ENCODE assay signal across 17 cellular contexts in genomic region chr10:101666025-101666424, GRCh38. TPM values are rescaled to one million over a fixed set of nuclear protein-coding genes. Genes with fewer than 3 reads are reported as not detected.
DNase-seq lines count a peak whose midpoint lies in the region; ATAC-seq and TF ChIP-seq lines count a peak whose summit lies in the region.
"Had no signal": no experiment of that assay in that cellular context is flagged by ENCODE, and none has a peak within 500 bp of the region (broad histone marks: within the 10 kb centered on the region; RNA-seq: fewer than 3 reads in every experiment).

No MANE protein-coding gene starts in this region.

- ATAC-seq in activated T-helper 17 cell treated with anti-CD3 and anti-CD28 coated beads, Interleukin-2, amount 50 U/mL, for 72 hours (replicated peaks), result no peak
- ATAC-seq in stimulated activated effector memory CD8-positive, alpha-beta T cell treated with anti-CD3 and anti-CD28 coated beads, Interleukin-12 subunit alpha, Interleukin-12 subunit beta, amount 100 ng/mL, for 72 hours, result no peak
- ATAC-seq: CD8-positive, alpha-beta T cell; GM12878 had no signal

- no peak for TF ChIP-seq CTCF in HEK293 (tag by site-specific recombination; IDR thresholded peaks at IDR 0.05)
- no peak for TF ChIP-seq CTCF in neural progenitor cell (IDR thresholded peaks at IDR 0.05)

- H3K4me3 Mint-ChIP-seq in activated T-helper 17 cell treated with anti-CD3 and anti-CD28 coated beads, Interleukin-2, amount 50 U/mL, for 72 hours, result no peak overlapping the region
- H3K4me3 Mint-ChIP-seq in neural progenitor cell, result no peak overlapping the region
- H3K4me3 Mint-ChIP-seq in stimulated activated effector memory CD8-positive, alpha-beta T cell treated with anti-CD3 and anti-CD28 coated beads, Interleukin-12 subunit alpha, Interleukin-12 subunit beta, amount 100 ng/mL, for 72 hours, result no peak overlapping the region
- H3K4me3 Mint-ChIP-seq: B cell; CD8-positive, alpha-beta T cell; H9 had no signal

- H3K9me3 ChIP-seq in HEK293 (ENCODE audit: control insufficient read depth, insufficient read depth, low read depth, low read length) (no peaks in the 10 kb centered on the region), neural progenitor cell (ENCODE audit: low read depth) (no peaks in the 10 kb centered on the region)
- H3K9me3 ChIP-seq: BLaER1 treated with 17β-estradiol and CSF1 and Interleukin-3, amounts not matched to agents 10 nM and 100 nM had no signal

- H3K9ac ChIP-seq in neural progenitor cell, result no peak overlapping the region
- H3K9ac ChIP-seq: BLaER1 treated with 17β-estradiol and CSF1 and Interleukin-3, amounts not matched to agents 10 nM and 100 nM had no signal

- H3K27me3 ChIP-seq in neural progenitor cell, result no peaks in the 10 kb centered on the region
- H3K27me3 ChIP-seq: BLaER1 treated with 17β-estradiol and CSF1 and Interleukin-3, amounts not matched to agents 10 nM and 100 nM had no signal

- CTCF ChIA-PET in HEK293 (lab: Yijun Ruan, JAX), result interaction anchor here (0.8 to 1.3 kb wide), 2 partner anchors 8 to 9 kb away, joined by 3 read pairs; no protein-coding TSS in a partner anchor

- peak; percentile 24 for DNase-seq in neural progenitor cell (ENCODE audit: low spot score)
- DNase-seq in stimulated activated effector memory CD8-positive, alpha-beta T cell treated with anti-CD3 and anti-CD28 coated beads, Interleukin-12 subunit alpha, Interleukin-12 subunit beta, amount 100 ng/mL, for 72 hours (ENCODE audit: low spot score in 2 of 2), result no peak
- no peak for DNase-seq in NCI-H510A treated with DMSO at 0.1 percent for 48 hours (lab: John Stamatoyannopoulos, UW)
- DNase-seq in NOMO-1 treated with DMSO at 0.1 percent for 48 hours (lab: John Stamatoyannopoulos, UW; ENCODE audit: unreplicated experiment), result no peak
- DNase-seq: CD8-positive, alpha-beta T cell; COR-L47; DMS 273 treated with DMSO at 0.1 percent for 48 hours; DMS53; DND-41; EL; H9 had no signal

- H3K79me2 ChIP-seq in neural progenitor cell (ENCODE audit: low read depth), result no peaks in the 10 kb centered on the region

- no peak overlapping the region for H3K4me3 ChIP-seq in HEK293 (ENCODE audit: low read depth, low read length)
- H3K4me3 ChIP-seq in neural progenitor cell, result no peak overlapping the region
- H3K4me3 ChIP-seq: BLaER1 treated with 17β-estradiol and CSF1 and Interleukin-3, amounts not matched to agents 10 nM and 100 nM; GM12878 had no signal

- H3K36me3 Mint-ChIP-seq in activated T-helper 17 cell treated with anti-CD3 and anti-CD28 coated beads, Interleukin-2, amount 50 U/mL, for 72 hours (ENCODE audit: low read depth), result peaks cover 96% of the 10 kb centered on the region
- peaks cover 22% of the 10 kb centered on the region for H3K36me3 Mint-ChIP-seq in neural progenitor cell
- H3K36me3 Mint-ChIP-seq in stimulated activated effector memory CD8-positive, alpha-beta T cell treated with anti-CD3 and anti-CD28 coated beads, Interleukin-12 subunit alpha, Interleukin-12 subunit beta, amount 100 ng/mL, for 72 hours, result peaks cover 87% of the 10 kb centered on the region

- no peaks in the 10 kb centered on the region for H3K9me3 Mint-ChIP-seq in activated T-helper 17 cell treated with anti-CD3 and anti-CD28 coated beads, Interleukin-2, amount 50 U/mL, for 72 hours
- H3K9me3 Mint-ChIP-seq in neural progenitor cell, result no peaks in the 10 kb centered on the region
- no peaks in the 10 kb centered on the region for H3K9me3 Mint-ChIP-seq in stimulated activated effector memory CD8-positive, alpha-beta T cell treated with anti-CD3 and anti-CD28 coated beads, Interleukin-12 subunit alpha, Interleukin-12 subunit beta, amount 100 ng/mL, for 72 hours
- H3K9me3 Mint-ChIP-seq: CD8-positive, alpha-beta T cell; H9 had no signal

- peaks cover 31% of the 10 kb centered on the region for H3F3A ChIP-seq in neural progenitor cell (ENCODE audit: low read depth)

- H3K36me3 ChIP-seq in HEK293 (ENCODE audit: control insufficient read depth in 2 of 2, insufficient read depth in 1 of 2, low read length in 2 of 2) (peaks cover 0 to 68% of the 10 kb centered on the region in 2 experiments), neural progenitor cell (peaks cover 9% of the 10 kb centered on the region)

- no peaks in the 10 kb centered on the region for H3K27me3 Mint-ChIP-seq in activated T-helper 17 cell treated with anti-CD3 and anti-CD28 coated beads, Interleukin-2, amount 50 U/mL, for 72 hours
- H3K27me3 Mint-ChIP-seq in neural progenitor cell (ENCODE audit: insufficient read depth, low read depth), result peaks cover 4% of the 10 kb centered on the region
- H3K27me3 Mint-ChIP-seq: B cell had no signal

- H4K20me1 ChIP-seq in neural progenitor cell (ENCODE audit: low read depth), result no peaks in the 10 kb centered on the region

- no peak overlapping the region for H2AFZ ChIP-seq in neural progenitor cell (replicated peaks)

- peak overlapping the region; percentile 6 for H3K4me2 ChIP-seq in neural progenitor cell
- H3K4me2 ChIP-seq: BLaER1 treated with 17β-estradiol and CSF1 and Interleukin-3, amounts not matched to agents 10 nM and 100 nM had no signal

- H3K27ac ChIP-seq in HEK293 (ENCODE audit: extremely low read depth, low read depth, low read length) (no peak overlapping the region), neural progenitor cell (peak overlapping the region; percentile 60)
- H3K27ac ChIP-seq: BLaER1 treated with 17β-estradiol and CSF1 and Interleukin-3, amounts not matched to agents 10 nM and 100 nM; HL-60 had no signal

- H3K4me1 Mint-ChIP-seq in activated T-helper 17 cell treated with anti-CD3 and anti-CD28 coated beads, Interleukin-2, amount 50 U/mL, for 72 hours, result peaks cover 7% of the 10 kb centered on the region
- peaks cover 13% of the 10 kb centered on the region for H3K4me1 Mint-ChIP-seq in neural progenitor cell
- peaks cover 20% of the 10 kb centered on the region for H3K4me1 Mint-ChIP-seq in stimulated activated effector memory CD8-positive, alpha-beta T cell treated with anti-CD3 and anti-CD28 coated beads, Interleukin-12 subunit alpha, Interleukin-12 subunit beta, amount 100 ng/mL, for 72 hours

- POLR2A ChIA-PET in HEK293 (lab: Yijun Ruan, JAX), result no interaction called here

- H3K4me1 ChIP-seq in HEK293 (ENCODE audit: control insufficient read depth, insufficient read depth, low read length) (peaks cover 5% of the 10 kb centered on the region; the same call in 1 of the 2 replicates), neural progenitor cell (peaks cover 50% of the 10 kb centered on the region)

- peak overlapping the region; percentile 21 for H3K27ac Mint-ChIP-seq in activated T-helper 17 cell treated with anti-CD3 and anti-CD28 coated beads, Interleukin-2, amount 50 U/mL, for 72 hours
- H3K27ac Mint-ChIP-seq in neural progenitor cell, result no peak overlapping the region
- H3K27ac Mint-ChIP-seq in stimulated activated effector memory CD8-positive, alpha-beta T cell treated with anti-CD3 and anti-CD28 coated beads, Interleukin-12 subunit alpha, Interleukin-12 subunit beta, amount 100 ng/mL, for 72 hours, result peak overlapping the region; percentile 60
- H3K27ac Mint-ChIP-seq: B cell; CD8-positive, alpha-beta T cell; H9 had no signal

TF ChIP-seq in HEK293, 187 proteins besides CTCF, POLR2A, EP300 and RAD21:
- TF ChIP-seq ZFHX2 (tag by site-specific recombination; conservative IDR thresholded peaks at IDR 0.05) (peak; percentile 47), ZNF768 (tag by site-specific recombination; IDR thresholded peaks at IDR 0.05) (no peak), EGR2 (tag by site-specific recombination; IDR thresholded peaks at IDR 0.05; ENCODE audit: low read depth) (peak; percentile 53)

RNA-seq across cellular contexts. Expression of gene FBXW4, which starts 28.9 kb away (rescaled TPM):
- 10 to 100 TPM; 37.1 to 41.6 TPM for total RNA-seq in activated T-helper 17 cell treated with anti-CD3 and anti-CD28 coated beads, Interleukin-2, amount 50 U/mL, for 72 hours
- 36.3 and 46.0 TPM in 2 replicates for total RNA-seq in neural progenitor cell (ENCODE audit: low replicate concordance)
